Comparison of ENCODE assay signal across 22 cellular contexts in genomic region chr12:42926232-42926631, GRCh38.
DNase-seq lines count a peak whose midpoint lies in the region; ATAC-seq, FAIRE-seq and TF ChIP-seq lines count a peak whose summit lies in the region.
"Had no signal": no experiment of that assay in that cellular context is flagged by ENCODE, and none has a peak within 500 bp of the region (broad histone marks: within the 10 kb centered on the region; RNA-seq: fewer than 3 reads in every experiment).

No MANE protein-coding gene starts in this region.

- H3K9me1 ChIP-seq in keratinocyte (ENCODE audit: control insufficient read depth, extremely low read depth, insufficient read depth, low read length), result no peaks in the 10 kb centered on the region

- no peak overlapping the region for H3K9ac ChIP-seq in keratinocyte (ENCODE audit: control insufficient read depth, extremely low read depth, insufficient read depth, low read length)
- H3K9ac ChIP-seq: BLaER1 treated with 17β-estradiol and CSF1 and Interleukin-3, amounts not matched to agents 10 nM and 100 nM had no signal

- peak; percentile 56 for FAIRE-seq in A549 (lab: Jason Lieb, UNC)
- peak; percentile 26 for FAIRE-seq in keratinocyte (lab: Jason Lieb, UNC)
- FAIRE-seq in urothelium cell line (lab: Jason Lieb, UNC), result peak; percentile 13
- FAIRE-seq: A204.1, D721Med, G401.6, GM12891, GM19239 had no signal

- no peak overlapping the region for H2AFZ ChIP-seq in keratinocyte (ENCODE audit: control insufficient read depth, low read length)

- no peaks in the 10 kb centered on the region for H3K36me3 ChIP-seq in HEK293 (ENCODE audit: control insufficient read depth in 2 of 2, insufficient read depth in 1 of 2, low read length in 2 of 2)
- H3K36me3 ChIP-seq in keratinocyte (ENCODE audit: control insufficient read depth in 2 of 2, extremely low read depth in 1 of 2, insufficient read depth in 2 of 2, low read length in 2 of 2), result no peaks in the 10 kb centered on the region
- H3K36me3 ChIP-seq in upper lobe of right lung, result no peaks in the 10 kb centered on the region
- H3K36me3 ChIP-seq: BLaER1 treated with 17β-estradiol and CSF1 and Interleukin-3, amounts not matched to agents 10 nM and 100 nM had no signal

- no peak for TF ChIP-seq POLR2A in A549 (IDR thresholded peaks at IDR 0.05; ENCODE audit: low read length)

- no peak for TF ChIP-seq EP300 in A549 (IDR thresholded peaks at IDR 0.05)

- dilution Hi-C loops in keratinocyte (cut with MboI; ENCODE audit: extremely low pct_ligation_motif_present, low sequenced_read_pairs), result no loop called here

- H3K4me1 ChIP-seq in A549, result no peaks in the 10 kb centered on the region
- peaks cover 25% of the 10 kb centered on the region for H3K4me1 ChIP-seq in HEK293 (ENCODE audit: control insufficient read depth, insufficient read depth, low read length)
- H3K4me1 ChIP-seq in keratinocyte (ENCODE audit: control insufficient read depth, extremely low read depth, insufficient read depth, low read length), result peaks cover 19% of the 10 kb centered on the region
- peaks cover 13% of the 10 kb centered on the region for H3K4me1 ChIP-seq in upper lobe of right lung
- H3K4me1 ChIP-seq: BLaER1 treated with 17β-estradiol and CSF1 and Interleukin-3, amounts not matched to agents 10 nM and 100 nM had no signal

- POLR2A ChIA-PET in A549 (lab: Yijun Ruan, JAX), result no interaction called here
- POLR2A ChIA-PET in HEK293 (lab: Yijun Ruan, JAX), result no interaction called here

- no peak overlapping the region for H3K4me2 ChIP-seq in A549
- H3K4me2 ChIP-seq in keratinocyte (ENCODE audit: control insufficient read depth, extremely low read depth, insufficient read depth, low read depth, low read length), result no peak overlapping the region
- H3K4me2 ChIP-seq: BLaER1 treated with 17β-estradiol and CSF1 and Interleukin-3, amounts not matched to agents 10 nM and 100 nM had no signal

- H3K79me2 ChIP-seq in keratinocyte (ENCODE audit: control insufficient read depth, insufficient read depth, low read length), result no peaks in the 10 kb centered on the region

- H3K4me3 ChIP-seq in A549 (no peak overlapping the region), HEK293 (ENCODE audit: low read depth, low read length) (no peak overlapping the region), keratinocyte (ENCODE audit: control insufficient read depth in 2 of 3, extremely low read depth in 1 of 3, insufficient read depth in 2 of 3, low read depth in 1 of 3, low read length in 3 of 3) (no peak overlapping the region), upper lobe of right lung (no peak overlapping the region)
- H3K4me3 ChIP-seq: BLaER1 treated with 17β-estradiol and CSF1 and Interleukin-3, amounts not matched to agents 10 nM and 100 nM had no signal

- no peaks in the 10 kb centered on the region for H4K20me1 ChIP-seq in keratinocyte (ENCODE audit: control insufficient read depth, extremely low read depth, insufficient read depth, low read length)
- H4K20me1 ChIP-seq: BLaER1 treated with 17β-estradiol and CSF1 and Interleukin-3, amounts not matched to agents 10 nM and 100 nM had no signal

- H3K27ac ChIP-seq in A549 (no peak overlapping the region), HEK293 (ENCODE audit: extremely low read depth, low read depth, low read length) (no peak overlapping the region), keratinocyte (ENCODE audit: control insufficient read depth, insufficient read depth, low read length) (no peak overlapping the region), upper lobe of right lung (no peak overlapping the region)
- H3K27ac ChIP-seq: BLaER1 treated with 17β-estradiol and CSF1 and Interleukin-3, amounts not matched to agents 10 nM and 100 nM; C4-2B had no signal

- no peak for TF ChIP-seq RAD21 in A549 (conservative IDR thresholded peaks at IDR 0.05 in 1 of 2, IDR thresholded peaks at IDR 0.05 in 1 of 2)

- no peaks in the 10 kb centered on the region for H3K9me3 ChIP-seq in A549
- H3K9me3 ChIP-seq in HEK293 (ENCODE audit: control insufficient read depth, insufficient read depth, low read depth, low read length), result no peaks in the 10 kb centered on the region
- H3K9me3 ChIP-seq in keratinocyte (ENCODE audit: control insufficient read depth, low read depth, low read length), result no peaks in the 10 kb centered on the region
- H3K9me3 ChIP-seq in upper lobe of right lung, result no peaks in the 10 kb centered on the region
- H3K9me3 ChIP-seq: BLaER1 treated with 17β-estradiol and CSF1 and Interleukin-3, amounts not matched to agents 10 nM and 100 nM; Caco-2 had no signal

- CTCF ChIA-PET in A549 (lab: Yijun Ruan, JAX) (interaction anchor here (0.6 kb wide), 1 partner anchor 1614 kb away, joined by 3 read pairs; no protein-coding TSS in a partner anchor), HEK293 (lab: Yijun Ruan, JAX) (interaction anchor here (0.7 kb wide), 1 partner anchor 9 kb away, joined by 3 read pairs; no protein-coding TSS in a partner anchor)

- TF ChIP-seq CTCF in A549 (IDR thresholded peaks at IDR 0.05) (no peak), HEK293 (tag by site-specific recombination; IDR thresholded peaks at IDR 0.05) (no peak), keratinocyte (optimal IDR thresholded peaks at IDR 0.05 in 1 of 3, IDR thresholded peaks at IDR 0.05 in 1 of 3, conservative IDR thresholded peaks at IDR 0.05 in 1 of 3; ENCODE audit: extremely low read depth in 1 of 3, insufficient read depth in 2 of 3, low read length in 3 of 3) (no peak), upper lobe of right lung (IDR thresholded peaks at IDR 0.05) (no peak)

- DNase-seq in A549 (ENCODE audit: low read depth in 1 of 2, low spot score in 1 of 2) (no peak), keratinocyte (ENCODE audit: low read depth, low spot score) (no peak), urothelium cell line (ENCODE audit: low spot score) (no peak), upper lobe of right lung (no peak), NCI-H2227 treated with DMSO at 0.1 percent for 48 hours (lab: John Stamatoyannopoulos, UW) (no peak)
- DNase-seq: 8988T; AML-193; Caco-2; Calu3; CD4-positive, alpha-beta T cell; CD8-positive, alpha-beta T cell; DMS79 treated with DMSO at 0.1 percent for 48 hours; GF-D8 had no signal

- intact Hi-C loops in upper lobe of right lung (cut with DNase I), result no loop called here

- no peaks in the 10 kb centered on the region for H3K27me3 ChIP-seq in keratinocyte (ENCODE audit: control insufficient read depth, extremely low read depth, insufficient read depth, low read length)
- no peaks in the 10 kb centered on the region for H3K27me3 ChIP-seq in upper lobe of right lung
- H3K27me3 ChIP-seq: BLaER1 treated with 17β-estradiol and CSF1 and Interleukin-3, amounts not matched to agents 10 nM and 100 nM had no signal

- ATAC-seq in A549, result no peak
- ATAC-seq in GM19397 (IDR thresholded peaks at IDR 0.05; ENCODE audit: unreplicated experiment), result no peak
- ATAC-seq in upper lobe of right lung, result no peak
- ATAC-seq: CD8-positive, alpha-beta T cell had no signal

TF ChIP-seq in A549, 52 proteins besides CTCF, POLR2A, EP300 and RAD21 (continues in another document):
- TF ChIP-seq, protein P1, sequence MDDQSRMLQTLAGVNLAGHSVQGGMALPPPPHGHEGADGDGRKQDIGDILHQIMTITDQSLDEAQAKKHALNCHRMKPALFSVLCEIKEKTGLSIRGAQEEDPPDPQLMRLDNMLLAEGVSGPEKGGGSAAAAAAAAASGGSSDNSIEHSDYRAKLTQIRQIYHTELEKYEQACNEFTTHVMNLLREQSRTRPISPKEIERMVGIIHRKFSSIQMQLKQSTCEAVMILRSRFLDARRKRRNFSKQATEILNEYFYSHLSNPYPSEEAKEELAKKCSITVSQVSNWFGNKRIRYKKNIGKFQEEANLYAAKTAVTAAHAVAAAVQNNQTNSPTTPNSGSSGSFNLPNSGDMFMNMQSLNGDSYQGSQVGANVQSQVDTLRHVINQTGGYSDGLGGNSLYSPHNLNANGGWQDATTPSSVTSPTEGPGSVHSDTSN (IDR thresholded peaks at IDR 0.05), result no peak
- TF ChIP-seq CBX8 (IDR thresholded peaks at IDR 0.05), result no peak
- no peak for TF ChIP-seq HOXB13 (CRISPR knock-in tag; IDR thresholded peaks at IDR 0.05; ENCODE audit: low read depth)

TF ChIP-seq in HEK293, 187 proteins besides CTCF, POLR2A, EP300 and RAD21:
- TF ChIP-seq ZNF121 (tag by site-specific recombination; IDR thresholded peaks at IDR 0.05) (no peak), ZNF449 (tag by site-specific recombination; IDR thresholded peaks at IDR 0.05) (no peak), ATF2 (tag by site-specific recombination; IDR thresholded peaks at IDR 0.05; ENCODE audit: low read depth) (peak; percentile 88), ZBTB48 (tag by site-specific recombination; IDR thresholded peaks at IDR 0.05) (0 out of 2 replicates have a peak, but pooled peaks have one; percentile 15), ZNF510 (tag by site-specific recombination; IDR thresholded peaks at IDR 0.05; ENCODE audit: insufficient replicate concordance) (no peak)
